In the genomic region with DNA sequence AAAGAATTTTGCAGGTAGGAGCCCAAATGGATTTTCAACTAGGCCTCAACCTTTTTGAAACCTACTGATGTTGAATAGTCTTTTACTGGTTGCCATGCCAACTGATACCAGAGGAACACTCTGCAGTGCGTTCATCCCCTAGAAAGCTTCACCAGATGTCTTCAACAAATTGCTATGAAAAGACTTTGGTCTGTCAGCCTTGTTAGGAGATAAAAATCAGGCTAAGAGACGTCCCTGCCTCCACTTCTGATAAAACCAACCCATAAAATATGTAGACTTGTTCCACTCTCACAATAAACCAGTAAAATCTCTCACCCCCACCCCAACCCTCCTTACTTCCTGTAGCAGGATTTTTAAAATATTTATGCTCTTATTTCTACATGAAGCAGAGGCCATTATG, we compare ENCODE assay signal across 1 cellular context.
TF ChIP-seq lines count a peak whose summit lies in the region.

No MANE protein-coding gene starts in this region.

TF ChIP-seq in H1, 55 proteins besides CTCF, POLR2A, EP300 and RAD21 (continued from another document):
- TF ChIP-seq MAFK (IDR thresholded peaks at IDR 0.05; ENCODE audit: low read depth, low read length) (no peak), TBP (IDR thresholded peaks at IDR 0.05; ENCODE audit: low read depth, low read length) (no peak), TAF1 (IDR thresholded peaks at IDR 0.05; ENCODE audit: low read depth, low read length) (no peak), SP1 (IDR thresholded peaks at IDR 0.05; ENCODE audit: low read depth, low read length) (no peak), POLR2AphosphoS5 (IDR thresholded peaks at IDR 0.05; ENCODE audit: low read depth, low read length) (no peak), RNF2 (IDR thresholded peaks at IDR 0.05; ENCODE audit: borderline replicate concordance, low read depth, low read length, missing control alignments, poor library complexity, severe bottlenecking) (no peak), FOSL1 (IDR thresholded peaks at IDR 0.05; ENCODE audit: insufficient read depth, low read depth, low read length) (no peak), EGR1 (IDR thresholded peaks at IDR 0.05; ENCODE audit: borderline replicate concordance, low read depth, low read length) (no peak), RBBP5 (IDR thresholded peaks at IDR 0.05; ENCODE audit: borderline replicate concordance, low read depth, low read length) (no peak), KDM1A (IDR thresholded peaks at IDR 0.05; ENCODE audit: borderline replicate concordance, low read length) (no peak)
- TF ChIP-seq, protein P1, sequence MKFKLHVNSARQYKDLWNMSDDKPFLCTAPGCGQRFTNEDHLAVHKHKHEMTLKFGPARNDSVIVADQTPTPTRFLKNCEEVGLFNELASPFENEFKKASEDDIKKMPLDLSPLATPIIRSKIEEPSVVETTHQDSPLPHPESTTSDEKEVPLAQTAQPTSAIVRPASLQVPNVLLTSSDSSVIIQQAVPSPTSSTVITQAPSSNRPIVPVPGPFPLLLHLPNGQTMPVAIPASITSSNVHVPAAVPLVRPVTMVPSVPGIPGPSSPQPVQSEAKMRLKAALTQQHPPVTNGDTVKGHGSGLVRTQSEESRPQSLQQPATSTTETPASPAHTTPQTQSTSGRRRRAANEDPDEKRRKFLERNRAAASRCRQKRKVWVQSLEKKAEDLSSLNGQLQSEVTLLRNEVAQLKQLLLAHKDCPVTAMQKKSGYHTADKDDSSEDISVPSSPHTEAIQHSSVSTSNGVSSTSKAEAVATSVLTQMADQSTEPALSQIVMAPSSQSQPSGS (IDR thresholded peaks at IDR 0.05; ENCODE audit: low read length) = no peak
